In the genomic region with DNA sequence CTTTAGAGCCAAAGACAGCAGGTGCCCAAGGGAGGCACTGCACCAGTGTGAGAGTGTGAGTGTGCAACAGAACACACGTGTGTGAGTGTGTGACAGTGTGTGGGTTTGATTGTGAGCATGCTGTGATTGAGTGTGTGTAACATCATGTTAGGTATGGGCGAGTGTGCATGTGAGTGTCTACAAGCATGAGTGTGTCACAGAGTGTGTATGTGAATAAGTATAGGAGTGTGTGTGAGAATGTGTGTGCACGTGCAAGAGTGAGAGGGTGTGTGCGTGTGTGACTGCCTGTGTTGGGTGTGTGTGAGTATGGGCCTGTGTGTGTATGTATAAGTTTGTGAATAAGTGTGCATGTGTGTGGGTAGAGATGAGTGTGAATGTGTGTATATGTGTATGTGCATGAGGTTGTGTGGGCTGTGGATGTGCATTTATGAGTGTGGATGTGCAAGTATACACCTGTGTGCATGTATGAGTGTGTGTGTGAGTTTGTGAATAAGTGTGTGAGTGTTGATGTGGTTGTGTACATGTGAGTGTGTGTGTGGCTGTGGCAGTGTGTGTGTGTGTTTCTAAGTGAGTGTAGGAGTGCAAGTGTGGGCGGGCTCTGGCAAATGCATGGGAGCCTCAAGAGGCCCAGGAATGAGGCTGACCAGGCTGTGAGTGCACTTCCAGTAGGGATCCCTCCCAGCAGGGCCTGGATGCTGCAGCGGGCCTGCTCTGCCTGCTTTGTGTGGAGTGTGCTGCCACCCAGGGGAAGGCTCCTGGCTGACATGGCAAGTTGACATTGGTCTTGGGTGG, we compare ENCODE assay signal across 8 cellular contexts.
DNase-seq lines count a peak whose midpoint lies in the region; ATAC-seq and TF ChIP-seq lines count a peak whose summit lies in the region.

No MANE protein-coding gene starts in this region.

- no peaks in the 10 kb centered on the region for H3K9me3 Mint-ChIP-seq in HFFc6
- no peaks in the 10 kb centered on the region for H3K9me3 Mint-ChIP-seq in chondrocyte (ENCODE audit: low read depth)

- H3K4me1 ChIP-seq in left lung (no peaks in the 10 kb centered on the region), tibial nerve (peaks cover 0 to 15% (median 3%) of the 10 kb centered on the region in 4 donors)

- ATAC-seq in left lung (peak; percentile 94), GM21723 (IDR thresholded peaks at IDR 0.05; ENCODE audit: unreplicated experiment) (no peak)

- H3K27ac Mint-ChIP-seq in HFFc6 (no peak overlapping the region; the same call in 1 of the 2 replicates), chondrocyte (ENCODE audit: unreplicated experiment) (no peak overlapping the region)

- TF ChIP-seq POLR2A in tibial nerve (IDR thresholded peaks at IDR 0.05), result no peak

- H3K27me3 ChIP-seq in BJ (ENCODE audit: control insufficient read depth, insufficient read depth, low read length) (no peaks in the 10 kb centered on the region), left lung (no peaks in the 10 kb centered on the region), tibial nerve (no peaks in the 10 kb centered on the region)

- TF ChIP-seq CTCF in BJ (IDR thresholded peaks at IDR 0.05; ENCODE audit: insufficient read depth, low read depth, low read length), result peak; percentile 89
- TF ChIP-seq CTCF in HFFc6 (IDR thresholded peaks at IDR 0.05), result peak; percentile 80
- TF ChIP-seq CTCF in chondrocyte (IDR thresholded peaks at IDR 0.05), result peak; percentile 87
- peak; percentile 47 to 62 for TF ChIP-seq CTCF in left lung (IDR thresholded peaks at IDR 0.05)
- peak; percentile 30 to 87 (median 68) for TF ChIP-seq CTCF in tibial nerve (IDR thresholded peaks at IDR 0.05)

- DNase-seq in BJ (ENCODE audit: low read depth) (no peak), HFFc6 (peak; percentile 83), NCI-H82 treated with DMSO at 0.1 percent for 48 hours (lab: John Stamatoyannopoulos, UW; ENCODE audit: unreplicated experiment) (peak; percentile 20), chondrocyte (ENCODE audit: low spot score) (no peak), left lung (peak in 1 of 2 donors; percentile 73), tibial nerve (ENCODE audit: low spot score in 2 of 2) (peak; percentile 59 to 71)
- no peak for DNase-seq in stimulated activated CD4-positive, alpha-beta T cell treated with anti-CD3 and anti-CD28 coated beads, Interleukin-1b, Interleukin-23, amount 100 ng/mL, for 48 hours

- TF ChIP-seq EP300 in tibial nerve (IDR thresholded peaks at IDR 0.05), result peak in 1 of 2 donors; percentile 24

- intact Hi-C loops in left lung (cut with DNase I), result loop anchor here in 1 of 2 donors (10.0 kb wide), 1 partner anchor 1144 kb away; no protein-coding TSS in a partner anchor

- POLR2A ChIA-PET in BJ (lab: Charles Lee), result no interaction called here

- H3K27ac ChIP-seq in left lung, result no peak overlapping the region
- H3K27ac ChIP-seq in tibial nerve, result peak overlapping the region in 2 of 4 donors; percentile 52 to 63

- H3K4me1 Mint-ChIP-seq in HFFc6 (ENCODE audit: low read depth), result peaks cover 54% of the 10 kb centered on the region
- H3K4me1 Mint-ChIP-seq in chondrocyte (ENCODE audit: low read depth), result peaks cover 31% of the 10 kb centered on the region

- CTCF ChIA-PET in BJ (lab: Yijun Ruan, JAX), result interaction anchor here (0.6 to 2.2 kb wide), 5 partner anchors 11 to 365 kb away, joined by 3 to 10 read pairs (median 4); no protein-coding TSS in a partner anchor

- H3K36me3 ChIP-seq in BJ (ENCODE audit: control insufficient read depth, insufficient read depth, low read length), result no peaks in the 10 kb centered on the region
- no peaks in the 10 kb centered on the region for H3K36me3 ChIP-seq in left lung
- no peaks in the 10 kb centered on the region for H3K36me3 ChIP-seq in tibial nerve

- H3K4me3 ChIP-seq in BJ (ENCODE audit: low read depth, low read length), result no peak overlapping the region
- no peak overlapping the region for H3K4me3 ChIP-seq in left lung
- H3K4me3 ChIP-seq in tibial nerve, result no peak overlapping the region

- H3K9me3 ChIP-seq in left lung (no peaks in the 10 kb centered on the region), tibial nerve (no peaks in the 10 kb centered on the region)

- H3K27me3 Mint-ChIP-seq in HFFc6 (ENCODE audit: insufficient read depth) (0 out of 2 replicates have a peak, but pooled peaks cover 2% of the 10 kb centered on the region), chondrocyte (ENCODE audit: low read depth) (no peaks in the 10 kb centered on the region)

- no peak overlapping the region for H3K4me3 Mint-ChIP-seq in HFFc6
- H3K4me3 Mint-ChIP-seq in chondrocyte (ENCODE audit: unreplicated experiment), result no peak overlapping the region

- 70 to 75% methylated on average over 6 of the region's 6 CpGs for WGBS in tibial nerve, 2 donors

- H3K36me3 Mint-ChIP-seq in HFFc6 (ENCODE audit: low read depth), result no peaks in the 10 kb centered on the region
- no peaks in the 10 kb centered on the region for H3K36me3 Mint-ChIP-seq in chondrocyte (ENCODE audit: low read depth)

Comparison
In these comparisons a context has a peak if more than half of its experiments do, and no peak if none do; other contexts are left out.
1. DNase-seq: peak in HFFc6 (single experiment), NCI-H82 treated with DMSO at 0.1 percent for 48 hours (single experiment) and tibial nerve (2 of 2); none in BJ (single experiment), chondrocyte (single experiment) and stimulated activated CD4-positive, alpha-beta T cell treated with anti-CD3 and anti-CD28 coated beads, Interleukin-1b, Interleukin-23, amount 100 ng/mL, for 48 hours (single experiment).
2. Peak in every context shown above with its lines, with median percentiles within 50 percentile points of each other: CTCF ChIP-seq.